23 cellular contexts compared by ENCODE assay signal in the genomic region with DNA sequence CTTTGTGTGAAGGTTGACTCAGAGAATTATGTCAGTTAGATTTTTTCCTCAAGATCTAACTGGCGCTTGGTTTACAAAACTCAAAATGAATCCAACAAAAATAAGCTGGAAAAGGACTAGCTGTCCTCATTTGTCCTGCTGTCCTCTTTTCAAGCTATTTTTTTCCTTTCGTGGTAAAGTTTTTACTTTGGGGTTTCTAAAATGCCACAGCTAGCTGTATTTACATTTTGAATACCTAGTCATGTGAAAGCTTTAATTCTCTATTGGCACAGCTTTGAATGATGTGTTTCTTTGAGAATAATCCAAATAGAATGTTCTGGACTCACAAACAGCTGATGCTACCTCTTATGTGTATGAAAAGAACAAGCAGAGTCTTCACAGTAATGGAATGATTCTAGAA.
DNase-seq lines count a peak whose midpoint lies in the region; ATAC-seq, FAIRE-seq and TF ChIP-seq lines count a peak whose summit lies in the region.
"Had no signal": no experiment of that assay in that cellular context is flagged by ENCODE, and none has a peak within 500 bp of the region (broad histone marks: within the 10 kb centered on the region; RNA-seq: fewer than 3 reads in every experiment).

No MANE protein-coding gene starts in this region.

- 3 to 7% methylated on average over 2 of the region's 2 CpGs for WGBS in aorta, 2 donors

- ATAC-seq in aorta (ENCODE audit: low FRiP score) = peak; percentile 33
- no peak for ATAC-seq in GM21737 (IDR thresholded peaks at IDR 0.05; ENCODE audit: unreplicated experiment)
- ATAC-seq in GM18502 (IDR thresholded peaks at IDR 0.05; ENCODE audit: poor library complexity, unreplicated experiment) = no peak
- ATAC-seq: A549, PC-3 had no signal

- peak; percentile 80 for DNase-seq in astrocyte (ENCODE audit: low read depth)
- peak; percentile 6 to 78 for DNase-seq in fibroblast of lung (ENCODE audit: low read depth in 2 of 2)
- peak; percentile 3 for DNase-seq in midbrain (lab: John Stamatoyannopoulos, UW)
- no peak for DNase-seq in aorta
- DNase-seq in NCI-H345 treated with DMSO at 0.1 percent for 48 hours (lab: John Stamatoyannopoulos, UW; ENCODE audit: unreplicated experiment) = no peak
- DNase-seq: GDM1, IMR-90, NCI-H1417, NCI-H1694 treated with DMSO at 0.1 percent for 48 hours, NCI-H2081 treated with DMSO at 0.1 percent for 48 hours, NCI-H2171 treated with DMSO at 0.1 percent for 48 hours, NCI-H446 treated with DMSO at 0.1 percent for 48 hours, NCI-H526 treated with DMSO at 0.1 percent for 48 hours, PC-3, RPMI8226, SHP77 had no signal

- H3K27me3 ChIP-seq in astrocyte (ENCODE audit: insufficient read depth, low read length) (no peaks in the 10 kb centered on the region), fibroblast of lung (ENCODE audit: control insufficient read depth, insufficient read depth, low read length) (no peaks in the 10 kb centered on the region), aorta (ENCODE audit: control insufficient read depth in 1 of 2, insufficient read depth in 2 of 2, low read length in 1 of 2) (no peaks in the 10 kb centered on the region)

- H3K4me3 Mint-ChIP-seq in astrocyte (ENCODE audit: unreplicated experiment) = no peak overlapping the region
- H3K4me3 Mint-ChIP-seq: B cell, CD14-positive monocyte had no signal

- no peaks in the 10 kb centered on the region for H3K4me1 ChIP-seq in astrocyte (ENCODE audit: insufficient read depth, low read length)
- H3K4me1 ChIP-seq in fibroblast of lung (ENCODE audit: control insufficient read depth, extremely low read depth, insufficient read depth, low read length) = no peaks in the 10 kb centered on the region
- peaks cover 0 to 1% of the 10 kb centered on the region in 2 donors for H3K4me1 ChIP-seq in aorta (ENCODE audit: control insufficient read depth in 1 of 2, insufficient read depth in 2 of 2, low read length in 2 of 2)
- H3K4me1 ChIP-seq: A549 had no signal

- no peak overlapping the region for H3K27ac Mint-ChIP-seq in astrocyte (ENCODE audit: unreplicated experiment)
- H3K27ac Mint-ChIP-seq: B cell, CD14-positive monocyte had no signal

- no peaks in the 10 kb centered on the region for H3K36me3 Mint-ChIP-seq in astrocyte (ENCODE audit: low read depth, unreplicated experiment)
- H3K36me3 Mint-ChIP-seq: CD14-positive monocyte had no signal

- H3K79me2 ChIP-seq in astrocyte (ENCODE audit: insufficient read depth, low read length) (no peaks in the 10 kb centered on the region), fibroblast of lung (ENCODE audit: control insufficient read depth, insufficient read depth, low read length) (no peaks in the 10 kb centered on the region)

- no peaks in the 10 kb centered on the region for H3K9me3 ChIP-seq in astrocyte (ENCODE audit: insufficient read depth, low read depth, low read length)
- no peaks in the 10 kb centered on the region for H3K9me3 ChIP-seq in fibroblast of lung (ENCODE audit: control insufficient read depth, insufficient read depth, low read depth, low read length)
- H3K9me3 ChIP-seq in aorta (ENCODE audit: control insufficient read depth, low read length) = no peaks in the 10 kb centered on the region
- H3K9me3 ChIP-seq: A549 had no signal

- no peak for FAIRE-seq in astrocyte (lab: Jason Lieb, UNC)
- FAIRE-seq: A549, GM19239 had no signal

- H3K4me3 ChIP-seq in astrocyte (ENCODE audit: insufficient read depth, low read depth, low read length) = no peak overlapping the region
- no peak overlapping the region for H3K4me3 ChIP-seq in fibroblast of lung (replicated peaks in 1 of 4; ENCODE audit: control extremely low read depth in 1 of 4, insufficient read depth in 1 of 4, low read depth in 3 of 4, low read length in 4 of 4)
- no peak overlapping the region for H3K4me3 ChIP-seq in aorta (ENCODE audit: low read length in 2 of 2)
- H3K4me3 ChIP-seq: A549 had no signal

- no peaks in the 10 kb centered on the region for H3K27me3 Mint-ChIP-seq in astrocyte (ENCODE audit: low read depth, unreplicated experiment)
- H3K27me3 Mint-ChIP-seq: B cell had no signal

- H3K4me2 ChIP-seq in astrocyte (ENCODE audit: low read length) (no peak overlapping the region), fibroblast of lung (ENCODE audit: extremely low read depth, insufficient read depth, low read length) (no peak overlapping the region)
- H3K4me2 ChIP-seq: A549, KMS-11 had no signal

- H3K9me3 Mint-ChIP-seq in astrocyte (ENCODE audit: unreplicated experiment) = peaks cover 11% of the 10 kb centered on the region

- H3K4me1 Mint-ChIP-seq in astrocyte (ENCODE audit: low read depth, unreplicated experiment) = no peaks in the 10 kb centered on the region
- H3K4me1 Mint-ChIP-seq: B cell, CD14-positive monocyte had no signal

- intact Hi-C loops in aorta (cut with DNase I) = no loop called here

- H4K20me1 ChIP-seq in astrocyte (ENCODE audit: insufficient read depth, low read length) (no peaks in the 10 kb centered on the region), fibroblast of lung (ENCODE audit: control insufficient read depth, extremely low read depth, insufficient read depth, low read length) (no peaks in the 10 kb centered on the region)

- H3K36me3 ChIP-seq in astrocyte (ENCODE audit: insufficient read depth, low read length) (no peaks in the 10 kb centered on the region), fibroblast of lung (ENCODE audit: control insufficient read depth, insufficient read depth, low read length) (no peaks in the 10 kb centered on the region), aorta (ENCODE audit: control insufficient read depth in 1 of 2, insufficient read depth in 2 of 2, low read length in 1 of 2) (no peaks in the 10 kb centered on the region)

- no peak overlapping the region for H2AFZ ChIP-seq in astrocyte (ENCODE audit: low read depth, low read length)
- H2AFZ ChIP-seq in fibroblast of lung (ENCODE audit: low read length) = no peak overlapping the region

- H3K27ac ChIP-seq in astrocyte (ENCODE audit: low read depth, low read length) = no peak overlapping the region
- H3K27ac ChIP-seq in fibroblast of lung (ENCODE audit: insufficient read depth, low read length) = no peak overlapping the region
- H3K27ac ChIP-seq in aorta (ENCODE audit: low read depth in 1 of 2, low read length in 2 of 2) = no peak overlapping the region
- H3K27ac ChIP-seq: A549, KMS-11 had no signal

- TF ChIP-seq CTCF in astrocyte (IDR thresholded peaks at IDR 0.05; ENCODE audit: insufficient read depth, low read depth, low read length) (no peak), fibroblast of lung (conservative IDR thresholded peaks at IDR 0.05 in 1 of 2, IDR thresholded peaks at IDR 0.05 in 1 of 2; ENCODE audit: low read depth in 1 of 2, low read length in 2 of 2) (no peak)

- H3K9ac ChIP-seq in astrocyte (ENCODE audit: low read length) (no peak overlapping the region), fibroblast of lung (ENCODE audit: insufficient read depth, low read length) (no peak overlapping the region)
- H3K9ac ChIP-seq: KMS-11 had no signal

Comparison
In these comparisons a context has a peak if more than half of its experiments do, and no peak if none do; other contexts are left out.
1. DNase-seq: peak in astrocyte (single experiment), fibroblast of lung (2 of 2) and midbrain (single experiment); none in aorta (0 of 2) and NCI-H345 treated with DMSO at 0.1 percent for 48 hours (single experiment).